In the genomic region with DNA sequence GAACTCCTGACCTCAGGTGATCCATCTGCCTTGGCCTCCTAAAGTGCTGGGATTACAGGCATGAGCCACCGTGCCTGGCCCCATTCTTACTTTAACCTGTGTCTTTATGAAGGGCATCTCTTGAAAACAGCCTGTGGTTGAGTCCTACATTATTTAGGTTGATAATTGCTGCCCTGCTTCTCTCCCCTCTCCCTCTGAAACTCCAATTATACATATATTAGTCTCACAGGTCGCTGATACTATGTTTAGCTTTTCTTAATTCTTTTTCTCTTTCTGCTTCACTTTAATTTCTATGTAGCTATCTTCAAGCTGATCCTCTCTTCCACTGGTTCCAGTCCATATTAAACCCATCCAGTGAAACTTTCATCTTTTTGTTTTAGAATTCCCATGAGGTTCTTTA, we compare ENCODE assay signal across 28 cellular contexts.
"Had no signal": no experiment of that assay in that cellular context is flagged by ENCODE, and none has a peak within 500 bp of the region (broad histone marks: within the 10 kb centered on the region; RNA-seq: fewer than 3 reads in every experiment).

No MANE protein-coding gene starts in this region.

- H3K27ac Mint-ChIP-seq: stimulated activated effector memory CD8-positive, alpha-beta T cell treated with anti-CD3 and anti-CD28 coated beads, Interleukin-12 subunit alpha, Interleukin-12 subunit beta, amount 100 ng/mL, for 72 hours; stimulated activated memory B cell treated with anti-CD40 and anti-IgM and Interleukin-4, amounts not matched to agents 10 μg/mL and 1 μg/mL and 100 μg/mL, for 72 hours; stimulated activated naive B cell treated with anti-CD40 and anti-IgM and Interleukin-4, amounts not matched to agents 10 μg/mL and 1 μg/mL and 100 μg/mL, for 72 hours; stimulated activated naive CD8-positive, alpha-beta T cell treated with anti-CD3 and anti-CD28 coated beads, Interleukin-15, Interleukin-2, amounts not matched to agents 100 ng/mL and 50 ng/mL, for 24 hours; type B pancreatic cell had no signal

- H3K9me3 Mint-ChIP-seq: stimulated activated effector memory CD8-positive, alpha-beta T cell treated with anti-CD3 and anti-CD28 coated beads, Interleukin-12 subunit alpha, Interleukin-12 subunit beta, amount 100 ng/mL, for 72 hours; stimulated activated memory B cell treated with anti-CD40 and anti-IgM and Interleukin-4, amounts not matched to agents 10 μg/mL and 1 μg/mL and 100 μg/mL, for 72 hours; stimulated activated naive B cell treated with anti-CD40 and anti-IgM and Interleukin-4, amounts not matched to agents 10 μg/mL and 1 μg/mL and 100 μg/mL, for 72 hours; stimulated activated naive CD8-positive, alpha-beta T cell treated with anti-CD3 and anti-CD28 coated beads, Interleukin-15, amount 100 ng/mL, for 72 hours; stimulated activated naive CD8-positive, alpha-beta T cell treated with anti-CD3 and anti-CD28 coated beads, Interleukin-15, Interleukin-2, amounts not matched to agents 100 ng/mL and 50 ng/mL, for 24 hours; type B pancreatic cell had no signal

- H3K9me3 ChIP-seq: stomach, suprapubic skin, testis, thoracic aorta, thyroid gland, tibial artery, transverse colon, upper lobe of left lung, upper lobe of right lung, uterus, vagina had no signal

- H3K36me3 ChIP-seq: stomach, suprapubic skin, thoracic aorta, thyroid gland, tibial artery, tibial nerve, transverse colon, upper lobe of left lung, upper lobe of right lung, uterus, vagina had no signal

- DNase-seq: stimulated activated CD4-positive, alpha-beta T cell treated with anti-CD3 and anti-CD28 coated beads, Interleukin-2, amount 100 ng/mL, for 48 hours; stimulated activated CD4-positive, alpha-beta T cell treated with anti-CD3 and anti-CD28 coated beads, Interleukin-4, amount 100 ng/mL, for 1 hour; stimulated activated CD4-positive, alpha-beta T cell treated with anti-CD3 and anti-CD28 coated beads, Interleukin-4, amount 100 ng/mL, for 24 hours; stimulated activated CD4-positive, alpha-beta T cell treated with anti-CD3 and anti-CD28 coated beads, Interleukin-4, amount 100 ng/mL, for 4 hours; stimulated activated CD8-positive, alpha-beta memory T cell treated with anti-CD3 and anti-CD28 coated beads, Interleukin-4, amount 100 ng/mL, for 48 hours; stimulated activated naive B cell treated with anti-CD40 and anti-IgM and Interleukin-4, amounts not matched to agents 10 μg/mL and 1 μg/mL and 100 μg/mL, for 72 hours; stimulated activated naive CD4-positive, alpha-beta T cell; stimulated activated naive CD4-positive, alpha-beta T cell treated with Interleukin-2 at 50 U/mL for 16 hours; stimulated activated naive CD8-positive, alpha-beta T cell treated with anti-CD3 and anti-CD28 coated beads, Interleukin-15, amount 100 ng/mL, for 72 hours; stimulated activated naive CD8-positive, alpha-beta T cell treated with anti-CD3 and anti-CD28 coated beads, Interleukin-15, Interleukin-2, amounts not matched to agents 100 U/mL and 50 U/mL, for 24 hours; stomach; substantia nigra; testis; thyroid gland; tibial artery; transverse colon; trophoblast cell; upper lobe of left lung; upper lobe of right lung; uterus had no signal

- H3K27me3 ChIP-seq: stomach, suprapubic skin, testis, thyroid gland, tibial artery, tibial nerve, transverse colon, upper lobe of left lung, upper lobe of right lung, uterus, vagina had no signal

- H3K4me1 Mint-ChIP-seq: stimulated activated effector memory CD8-positive, alpha-beta T cell treated with anti-CD3 and anti-CD28 coated beads, Interleukin-12 subunit alpha, Interleukin-12 subunit beta, amount 100 ng/mL, for 72 hours; stimulated activated memory B cell treated with anti-CD40 and anti-IgM and Interleukin-4, amounts not matched to agents 10 μg/mL and 1 μg/mL and 100 μg/mL, for 72 hours; stimulated activated naive CD8-positive, alpha-beta T cell treated with anti-CD3 and anti-CD28 coated beads, Interleukin-15, amount 100 ng/mL, for 72 hours had no signal

- H3K4me3 Mint-ChIP-seq: stimulated activated effector memory CD8-positive, alpha-beta T cell treated with anti-CD3 and anti-CD28 coated beads, Interleukin-12 subunit alpha, Interleukin-12 subunit beta, amount 100 ng/mL, for 72 hours; stimulated activated memory B cell treated with anti-CD40 and anti-IgM and Interleukin-4, amounts not matched to agents 10 μg/mL and 1 μg/mL and 100 μg/mL, for 72 hours; stimulated activated naive B cell treated with anti-CD40 and anti-IgM and Interleukin-4, amounts not matched to agents 10 μg/mL and 1 μg/mL and 100 μg/mL, for 72 hours; stimulated activated naive CD8-positive, alpha-beta T cell treated with anti-CD3 and anti-CD28 coated beads, Interleukin-15, amount 100 ng/mL, for 72 hours; stimulated activated naive CD8-positive, alpha-beta T cell treated with anti-CD3 and anti-CD28 coated beads, Interleukin-15, Interleukin-2, amounts not matched to agents 100 ng/mL and 50 ng/mL, for 24 hours; type B pancreatic cell had no signal

- H3K27ac ChIP-seq: stomach, suprapubic skin, testis, thoracic aorta, thyroid gland, tibial artery, tibial nerve, transverse colon, upper lobe of left lung, upper lobe of right lung, uterus, vagina had no signal

- ATAC-seq: stimulated activated effector memory CD8-positive, alpha-beta T cell treated with anti-CD3 and anti-CD28 coated beads, Interleukin-12 subunit alpha, Interleukin-12 subunit beta, amount 100 ng/mL, for 72 hours; stimulated activated memory B cell treated with anti-CD40 and anti-IgM and Interleukin-4, amounts not matched to agents 10 μg/mL and 1 μg/mL and 100 μg/mL, for 72 hours; stimulated activated naive B cell treated with anti-CD40 and anti-IgM and Interleukin-4, amounts not matched to agents 10 μg/mL and 1 μg/mL and 100 μg/mL, for 72 hours; stimulated activated naive CD8-positive, alpha-beta T cell treated with anti-CD3 and anti-CD28 coated beads, Interleukin-15, amount 100 ng/mL, for 72 hours; stimulated activated naive CD8-positive, alpha-beta T cell treated with anti-CD3 and anti-CD28 coated beads, Interleukin-15, Interleukin-2, amounts not matched to agents 100 U/mL and 50 U/mL, for 24 hours; upper lobe of right lung had no signal

- H3K36me3 Mint-ChIP-seq: stimulated activated effector memory CD8-positive, alpha-beta T cell treated with anti-CD3 and anti-CD28 coated beads, Interleukin-12 subunit alpha, Interleukin-12 subunit beta, amount 100 ng/mL, for 72 hours; stimulated activated memory B cell treated with anti-CD40 and anti-IgM and Interleukin-4, amounts not matched to agents 10 μg/mL and 1 μg/mL and 100 μg/mL, for 72 hours; stimulated activated naive B cell treated with anti-CD40 and anti-IgM and Interleukin-4, amounts not matched to agents 10 μg/mL and 1 μg/mL and 100 μg/mL, for 72 hours; type B pancreatic cell had no signal

- H3K4me1 ChIP-seq: stomach, suprapubic skin, testis, thyroid gland, tibial artery, tibial nerve, transverse colon, upper lobe of left lung, upper lobe of right lung, uterus, vagina had no signal

- H3K4me3 ChIP-seq: stomach, suprapubic skin, testis, thoracic aorta, thyroid gland, tibial artery, tibial nerve, transverse colon, upper lobe of left lung, upper lobe of right lung, uterus, vagina had no signal
